1 cellular context compared by ENCODE assay signal in the genomic region with DNA sequence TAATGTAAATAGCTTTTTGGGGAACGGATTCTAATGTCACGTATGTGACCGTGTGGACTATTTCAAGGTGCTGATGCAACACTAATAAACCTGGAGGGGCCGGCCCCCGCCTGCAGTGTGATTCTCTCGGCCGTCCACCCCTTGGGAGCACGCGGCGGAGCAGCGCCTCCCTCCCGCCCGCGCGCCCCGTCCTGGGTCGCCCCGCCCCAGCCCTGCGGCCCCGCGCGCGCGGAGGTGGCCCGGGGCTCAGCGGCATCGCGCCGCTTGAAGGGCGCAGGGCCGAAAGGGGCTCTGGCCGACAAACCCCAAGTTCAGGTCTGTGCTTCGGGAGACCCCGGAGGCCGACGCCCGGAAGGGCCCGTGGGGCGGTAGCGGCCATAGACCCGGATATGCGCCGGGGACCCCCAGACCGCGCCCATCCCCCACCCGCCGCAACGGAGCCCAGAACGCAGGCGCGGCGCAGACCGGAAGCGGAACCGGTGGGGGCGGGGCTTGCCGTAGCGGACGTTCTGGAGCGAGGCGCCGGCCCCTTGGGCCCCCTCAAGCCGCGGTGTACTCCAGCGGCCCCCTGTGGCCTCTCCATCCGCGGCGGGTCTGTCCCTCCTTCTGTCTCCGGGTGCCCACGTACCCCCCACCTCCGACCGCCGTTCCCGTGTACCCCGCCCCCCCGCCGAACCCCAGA.
TF ChIP-seq lines count a peak whose summit lies in the region.

A gene with protein sequence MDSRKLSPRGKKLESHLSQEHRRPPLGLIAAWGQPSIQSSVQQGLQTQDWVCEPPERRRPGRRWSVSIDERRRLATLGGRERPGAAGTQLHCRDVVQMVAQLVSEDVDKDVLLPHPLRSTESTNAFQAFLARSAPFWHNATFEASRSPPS (plus strand): TSS at position 495 of the 682 bp plus-strand sequence. CDS start 803 bp downstream, outside the sequence.

TF ChIP-seq in SK-N-SH treated with all-trans-retinoic acid at 6 μM for 48 hours, 23 proteins besides CTCF, POLR2A, EP300 and RAD21:
- TF ChIP-seq, protein P1, sequence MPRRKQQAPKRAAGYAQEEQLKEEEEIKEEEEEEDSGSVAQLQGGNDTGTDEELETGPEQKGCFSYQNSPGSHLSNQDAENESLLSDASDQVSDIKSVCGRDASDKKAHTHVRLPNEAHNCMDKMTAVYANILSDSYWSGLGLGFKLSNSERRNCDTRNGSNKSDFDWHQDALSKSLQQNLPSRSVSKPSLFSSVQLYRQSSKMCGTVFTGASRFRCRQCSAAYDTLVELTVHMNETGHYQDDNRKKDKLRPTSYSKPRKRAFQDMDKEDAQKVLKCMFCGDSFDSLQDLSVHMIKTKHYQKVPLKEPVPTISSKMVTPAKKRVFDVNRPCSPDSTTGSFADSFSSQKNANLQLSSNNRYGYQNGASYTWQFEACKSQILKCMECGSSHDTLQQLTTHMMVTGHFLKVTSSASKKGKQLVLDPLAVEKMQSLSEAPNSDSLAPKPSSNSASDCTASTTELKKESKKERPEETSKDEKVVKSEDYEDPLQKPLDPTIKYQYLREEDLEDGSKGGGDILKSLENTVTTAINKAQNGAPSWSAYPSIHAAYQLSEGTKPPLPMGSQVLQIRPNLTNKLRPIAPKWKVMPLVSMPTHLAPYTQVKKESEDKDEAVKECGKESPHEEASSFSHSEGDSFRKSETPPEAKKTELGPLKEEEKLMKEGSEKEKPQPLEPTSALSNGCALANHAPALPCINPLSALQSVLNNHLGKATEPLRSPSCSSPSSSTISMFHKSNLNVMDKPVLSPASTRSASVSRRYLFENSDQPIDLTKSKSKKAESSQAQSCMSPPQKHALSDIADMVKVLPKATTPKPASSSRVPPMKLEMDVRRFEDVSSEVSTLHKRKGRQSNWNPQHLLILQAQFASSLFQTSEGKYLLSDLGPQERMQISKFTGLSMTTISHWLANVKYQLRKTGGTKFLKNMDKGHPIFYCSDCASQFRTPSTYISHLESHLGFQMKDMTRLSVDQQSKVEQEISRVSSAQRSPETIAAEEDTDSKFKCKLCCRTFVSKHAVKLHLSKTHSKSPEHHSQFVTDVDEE (CRISPR knock-in tag; IDR thresholded peaks at IDR 0.05): no peak
- 0 out of 2 replicates have a peak, but pooled peaks have one; percentile 20 for TF ChIP-seq CSDC2 (CRISPR knock-in tag; IDR thresholded peaks at IDR 0.05)
